8 cellular contexts compared by ENCODE assay signal in genomic region chr14:75310295-75311059, GRCh38. TPM values are rescaled to one million over a fixed set of nuclear protein-coding genes. Genes with fewer than 3 reads are reported as not detected.
DNase-seq lines count a peak whose midpoint lies in the region; ATAC-seq, FAIRE-seq and TF ChIP-seq lines count a peak whose summit lies in the region.

No MANE protein-coding gene starts in this region.

- TF ChIP-seq POLR2A in endothelial cell of umbilical vein (IDR thresholded peaks at IDR 0.05; ENCODE audit: low read depth, low read length): no peak
- TF ChIP-seq POLR2A in upper lobe of left lung (IDR thresholded peaks at IDR 0.05): peak in 1 of 4 donors; percentile 28

- H3K79me2 ChIP-seq in endothelial cell of umbilical vein (ENCODE audit: control insufficient read depth, insufficient read depth, low read length): no peaks in the 10 kb centered on the region

- H3K27ac ChIP-seq in endothelial cell of umbilical vein (ENCODE audit: insufficient read depth, low read depth, low read length) (no peak overlapping the region), mesodermal cell (ENCODE audit: low read depth, low read length, severe bottlenecking) (peak overlapping the region; percentile 92), upper lobe of left lung (peak overlapping the region; percentile 78 to 91 (median 81))

- no peak overlapping the region for H3K4me2 ChIP-seq in endothelial cell of umbilical vein (ENCODE audit: insufficient read depth, low read length)

- DNase-seq in D341Med (ENCODE audit: low spot score) (peak; percentile 60), NCI-H446 (lab: John Stamatoyannopoulos, UW) (peak; percentile 77), endothelial cell of umbilical vein (ENCODE audit: low read depth, low spot score) (peak; percentile 90), upper lobe of left lung (peak; percentile 86 to 92), A172 (ENCODE audit: low spot score) (no peak)

- no peaks in the 10 kb centered on the region for H3K36me3 ChIP-seq in endothelial cell of umbilical vein (ENCODE audit: control insufficient read depth in 2 of 2, extremely low read depth in 1 of 2, insufficient read depth in 2 of 2, low read length in 2 of 2)
- H3K36me3 ChIP-seq in mesodermal cell (ENCODE audit: control insufficient read depth, insufficient read depth, low read length): no peaks in the 10 kb centered on the region
- no peaks in the 10 kb centered on the region for H3K36me3 ChIP-seq in upper lobe of left lung

- intact Hi-C loops in endothelial cell of umbilical vein (cut with micrococcal nuclease): loop anchor here (5.0 kb wide), 1 partner anchor 117 kb away; the partner anchor contains the start of gene JDP2

- no peaks in the 10 kb centered on the region for H3K9me3 ChIP-seq in endothelial cell of umbilical vein (replicated peaks; ENCODE audit: control insufficient read depth, insufficient read depth, low read length)
- no peaks in the 10 kb centered on the region for H3K9me3 ChIP-seq in mesodermal cell (ENCODE audit: control insufficient read depth, low read length)
- H3K9me3 ChIP-seq in upper lobe of left lung: no peaks in the 10 kb centered on the region

- FAIRE-seq in endothelial cell of umbilical vein (lab: Jason Lieb, UNC): peak; percentile 24

- H4K20me1 ChIP-seq in endothelial cell of umbilical vein (replicated peaks; ENCODE audit: control insufficient read depth, extremely low read depth, insufficient read depth, low read length): no peaks in the 10 kb centered on the region

- ATAC-seq in upper lobe of left lung (ENCODE audit: low FRiP score in 2 of 2) (peak; percentile 84 to 88), HG03159 (IDR thresholded peaks at IDR 0.05; ENCODE audit: unreplicated experiment) (no peak), HG03439 (IDR thresholded peaks at IDR 0.05; ENCODE audit: unreplicated experiment) (no peak)

- CTCF ChIA-PET in endothelial cell of umbilical vein (lab: Charles Lee): interaction anchor here (0.6 to 5.5 kb wide), 7 partner anchors 9 to 250 kb away, joined by 3 to 141 read pairs (median 3); no protein-coding TSS in a partner anchor

- POLR2A ChIA-PET in endothelial cell of umbilical vein (lab: Charles Lee): interaction anchor here (0.6 to 0.7 kb wide), 2 partner anchors 14 to 251 kb away, joined by 3 read pairs; no protein-coding TSS in a partner anchor

- no peaks in the 10 kb centered on the region for H3K9me1 ChIP-seq in endothelial cell of umbilical vein (replicated peaks; ENCODE audit: control insufficient read depth, extremely low read depth, insufficient read depth, low read length)

- BruUV-seq in endothelial cell of umbilical vein (replicated peaks; lab: Mats Ljungman, UMichigan): no TSS peak

- 28 to 32% methylated on average over 5 to 7 of the region's 11 CpGs for WGBS in mesodermal cell (ENCODE audit: insufficient coverage in 2 of 2), 2 experiments
- WGBS in upper lobe of left lung, 2 donors: 30 to 38% methylated on average over 8 to 11 of the region's 11 CpGs

- H3K9ac ChIP-seq in endothelial cell of umbilical vein (replicated peaks; ENCODE audit: extremely low read depth, insufficient read depth, low read length): peak overlapping the region; percentile 43

- TF ChIP-seq CTCF in endothelial cell of umbilical vein (IDR thresholded peaks at IDR 0.05; ENCODE audit: extremely low read depth in 1 of 2, insufficient read depth in 1 of 2, low read depth in 1 of 2, low read length in 2 of 2) (no peak), upper lobe of left lung (IDR thresholded peaks at IDR 0.05) (no peak)

- H3K4me3 ChIP-seq in endothelial cell of umbilical vein (replicated peaks in 1 of 3; ENCODE audit: insufficient read depth in 1 of 3, low read depth in 1 of 3, low read length in 3 of 3): no peak overlapping the region
- no peak overlapping the region for H3K4me3 ChIP-seq in mesodermal cell (ENCODE audit: extremely low read depth, insufficient read depth, low read length, poor library complexity, severe bottlenecking)
- peak overlapping the region in 1 of 4 donors; percentile 3 for H3K4me3 ChIP-seq in upper lobe of left lung

- dilution Hi-C loops in endothelial cell of umbilical vein (cut with MboI; ENCODE audit: extremely low pct_ligation_motif_present, low sequenced_read_pairs): no loop called here

- peaks cover 3% of the 10 kb centered on the region for H3K4me1 ChIP-seq in endothelial cell of umbilical vein (ENCODE audit: control insufficient read depth, extremely low read depth, insufficient read depth, low read length)
- peaks cover 11% of the 10 kb centered on the region for H3K4me1 ChIP-seq in mesodermal cell (ENCODE audit: control insufficient read depth, insufficient read depth, low read length, poor library complexity, severe bottlenecking)
- peaks cover 17 to 46% (median 33%) of the 10 kb centered on the region in 4 donors for H3K4me1 ChIP-seq in upper lobe of left lung

- H3K27me3 ChIP-seq in endothelial cell of umbilical vein (ENCODE audit: control insufficient read depth in 2 of 2, insufficient read depth in 2 of 2, low read length in 2 of 2) (peaks cover 4% of the 10 kb centered on the region in 2 experiments), upper lobe of left lung (no peaks in the 10 kb centered on the region)

- peak overlapping the region; percentile 0 for H2AFZ ChIP-seq in endothelial cell of umbilical vein (ENCODE audit: low read depth, low read length)

- peak in 2 of 4 donors; percentile 46 to 73 for TF ChIP-seq EP300 in upper lobe of left lung (IDR thresholded peaks at IDR 0.05)

TF ChIP-seq in endothelial cell of umbilical vein, 7 proteins besides CTCF, POLR2A, EP300 and RAD21:
- no peak for TF ChIP-seq MAX (IDR thresholded peaks at IDR 0.05; ENCODE audit: insufficient read depth, insufficient read length)
- no peak for TF ChIP-seq EZH2 (IDR thresholded peaks at IDR 0.05; ENCODE audit: borderline replicate concordance, low read depth, low read length, severe bottlenecking)
TF ChIP-seq in endothelial cell of umbilical vein: peak in this region for 0.

RNA-seq across cellular contexts. Expression of gene FOS, which starts 31.8 kb away (rescaled TPM):
- total RNA-seq in endothelial cell of umbilical vein (9.2 and 63.2 TPM in 2 replicates), upper lobe of left lung (1,000 to 10,000 TPM in 1 of 6 donors, 100 to 1,000 TPM in 5; 386 to 1,146 (median 633) TPM)
- polyA plus RNA-seq in endothelial cell of umbilical vein: 41.6 and 55.6 TPM in 2 replicates
- 26.6 and 60.9 TPM in 2 replicates for polyA plus RNA-seq in endothelial cell of umbilical vein (2011; cell fraction: cytosol; rRNA removed)
- polyA plus RNA-seq in endothelial cell of umbilical vein (2011; cell fraction: nucleus; rRNA removed): 187 and 302 TPM in 2 replicates
- 1.9 and 7.0 TPM in 2 replicates for polyA plus RNA-seq in endothelial cell of umbilical vein (2012)
- 38.7 and 58.4 TPM in 2 replicates for polyA minus RNA-seq in endothelial cell of umbilical vein
- polyA minus RNA-seq in endothelial cell of umbilical vein (2011; cell fraction: cytosol; rRNA and poly(A)+ RNA removed): 55.3 TPM
- 149 and 293 TPM in 2 replicates for polyA minus RNA-seq in endothelial cell of umbilical vein (2011; cell fraction: nucleus; rRNA and poly(A)+ RNA removed)
- polyA plus RNA-seq in mesodermal cell (2013, experiment 1 of 2): 20.6 TPM
- polyA plus RNA-seq in mesodermal cell (2013, experiment 2 of 2): 26.8 TPM
- total RNA-seq in A172 (2014; rRNA removed; shearing (Covaris generic)): 0.89 and 2.2 TPM in 2 replicates

Comparison
In these comparisons a context has a peak if more than half of its experiments do, and no peak if none do; other contexts are left out.
1. ATAC-seq: peak in upper lobe of left lung (2 of 2); none in HG03159 (single experiment) and HG03439 (single experiment).